Comparison of ENCODE assay signal across 10 cellular contexts in the genomic region with DNA sequence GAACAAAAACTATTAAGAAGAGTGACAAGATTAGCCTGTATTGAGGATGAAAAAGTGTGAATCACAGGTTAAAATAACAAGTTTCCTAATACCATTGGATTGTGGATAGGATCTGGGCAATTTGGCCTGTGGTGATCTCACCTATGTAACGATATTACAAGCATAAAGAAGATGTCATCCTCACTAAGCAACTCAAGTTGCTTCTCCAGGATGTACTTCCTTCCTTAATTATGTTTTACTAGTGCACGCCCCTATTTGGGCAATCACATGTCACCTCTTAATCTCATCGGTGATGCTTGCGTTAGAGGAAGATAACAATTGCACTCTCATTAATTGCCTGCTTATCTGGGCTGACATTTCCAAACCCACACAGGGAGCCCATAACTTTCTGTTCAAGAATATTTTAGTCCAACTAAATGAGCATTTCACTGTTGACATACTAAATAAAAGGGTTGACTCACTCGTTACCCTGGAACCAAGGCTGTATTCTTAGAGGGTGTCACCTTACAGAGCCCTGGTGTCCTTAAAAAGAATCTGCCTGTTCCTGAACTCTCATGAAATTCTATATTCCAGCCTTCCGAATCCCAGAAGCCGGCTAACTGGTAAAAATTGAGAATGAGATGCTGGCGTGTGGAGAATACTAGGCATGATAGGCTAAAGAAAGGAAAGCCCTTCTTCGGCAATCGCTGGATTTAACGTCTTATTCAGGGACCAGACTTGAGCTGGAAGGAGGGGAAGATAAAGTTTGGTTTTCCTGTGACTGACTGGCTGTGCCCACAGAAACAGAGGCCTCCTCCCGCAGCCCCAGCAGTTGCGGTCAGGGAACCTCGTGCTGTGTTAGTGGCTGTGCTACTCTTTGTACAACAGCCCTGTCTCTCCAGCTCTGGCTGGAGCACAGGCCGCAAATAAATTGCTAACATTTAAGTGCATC.
A peak's percentile ranks its signal among the peaks of the same experiment; 100 is the strongest.
DNase-seq lines count a peak whose midpoint lies in the region; TF ChIP-seq lines count a peak whose summit lies in the region.
"Had no signal": no experiment of that assay in that cellular context is flagged by ENCODE, and none has a peak within 500 bp of the region (broad histone marks: within the 10 kb centered on the region; RNA-seq: fewer than 3 reads in every experiment).

No MANE protein-coding gene starts in this region.

- H3K9ac ChIP-seq in endodermal cell (ENCODE audit: extremely low read depth, low read length, poor library complexity, severe bottlenecking), result no peak overlapping the region

- no peak overlapping the region for H3K27ac Mint-ChIP-seq in endodermal cell
- H3K27ac Mint-ChIP-seq: activated naive CD8-positive, alpha-beta T cell had no signal

- H3K27me3 Mint-ChIP-seq in endodermal cell (ENCODE audit: insufficient read depth), result no peaks in the 10 kb centered on the region

- no peak overlapping the region for H3K4me3 ChIP-seq in endodermal cell (ENCODE audit: low read length)

- H3K36me3 Mint-ChIP-seq in endodermal cell (ENCODE audit: low read depth), result no peaks in the 10 kb centered on the region

- H3K4me1 ChIP-seq in endodermal cell (ENCODE audit: control insufficient read depth, insufficient read depth, low read length), result no peaks in the 10 kb centered on the region

- H3K4me3 Mint-ChIP-seq in endodermal cell, result no peak overlapping the region
- H3K4me3 Mint-ChIP-seq: activated naive CD8-positive, alpha-beta T cell; H9 had no signal

- TF ChIP-seq CTCF in endodermal cell (conservative IDR thresholded peaks at IDR 0.05), result no peak

- H3K36me3 ChIP-seq in endodermal cell (ENCODE audit: control insufficient read depth, insufficient read depth, low read length), result no peaks in the 10 kb centered on the region

- DNase-seq in GM04504 (ENCODE audit: low read depth), result peak; percentile 58
- peak; percentile 46 for DNase-seq in NOMO-1 treated with dmso at 0.1 percent for 144 hours (lab: John Stamatoyannopoulos, UW; ENCODE audit: unreplicated experiment)
- no peak for DNase-seq in endodermal cell
- peak; percentile 18 for DNase-seq in retina
- no peak for DNase-seq in activated naive CD4-positive, alpha-beta T cell (lab: John Stamatoyannopoulos, UW)
- DNase-seq in NCI-H510A (lab: John Stamatoyannopoulos, UW), result no peak
- DNase-seq in stimulated activated CD4-positive, alpha-beta T cell treated with anti-CD3 and anti-CD28 coated beads, Interleukin-15, amount 100 ng/mL, for 24 hours, result no peak
- DNase-seq in inferior parietal cortex (ENCODE audit: extremely low spot score), result no peak
- DNase-seq: H9 had no signal

- peak overlapping the region; percentile 60 for H3K27ac ChIP-seq in endodermal cell (ENCODE audit: low read depth, low read length)

- H3K9me3 ChIP-seq in endodermal cell (ENCODE audit: control insufficient read depth, low read length), result no peaks in the 10 kb centered on the region

- no peaks in the 10 kb centered on the region for H3K9me3 Mint-ChIP-seq in endodermal cell
- H3K9me3 Mint-ChIP-seq: H9 had no signal

- WGBS in endodermal cell (ENCODE audit: insufficient coverage in 1 of 2, insufficient read length in 1 of 2), 2 experiments, result 87 to 89% methylated on average over 13 to 15 of the region's 15 CpGs

- H3K4me1 Mint-ChIP-seq in endodermal cell, result peaks cover 2% of the 10 kb centered on the region

- H3K27me3 ChIP-seq in endodermal cell (ENCODE audit: control insufficient read depth, insufficient read depth, low read length, poor library complexity, severe bottlenecking), result no peaks in the 10 kb centered on the region

Comparison
In these comparisons a context has a peak if more than half of its experiments do, and no peak if none do; other contexts are left out.
1. DNase-seq: peak in GM04504 (single experiment), NOMO-1 treated with dmso at 0.1 percent for 144 hours (single experiment) and retina (single experiment); none in endodermal cell (single experiment), activated naive CD4-positive, alpha-beta T cell (0 of 4), NCI-H510A (single experiment), stimulated activated CD4-positive, alpha-beta T cell treated with anti-CD3 and anti-CD28 coated beads, Interleukin-15, amount 100 ng/mL, for 24 hours (single experiment) and inferior parietal cortex (single experiment).